In the genomic region with DNA sequence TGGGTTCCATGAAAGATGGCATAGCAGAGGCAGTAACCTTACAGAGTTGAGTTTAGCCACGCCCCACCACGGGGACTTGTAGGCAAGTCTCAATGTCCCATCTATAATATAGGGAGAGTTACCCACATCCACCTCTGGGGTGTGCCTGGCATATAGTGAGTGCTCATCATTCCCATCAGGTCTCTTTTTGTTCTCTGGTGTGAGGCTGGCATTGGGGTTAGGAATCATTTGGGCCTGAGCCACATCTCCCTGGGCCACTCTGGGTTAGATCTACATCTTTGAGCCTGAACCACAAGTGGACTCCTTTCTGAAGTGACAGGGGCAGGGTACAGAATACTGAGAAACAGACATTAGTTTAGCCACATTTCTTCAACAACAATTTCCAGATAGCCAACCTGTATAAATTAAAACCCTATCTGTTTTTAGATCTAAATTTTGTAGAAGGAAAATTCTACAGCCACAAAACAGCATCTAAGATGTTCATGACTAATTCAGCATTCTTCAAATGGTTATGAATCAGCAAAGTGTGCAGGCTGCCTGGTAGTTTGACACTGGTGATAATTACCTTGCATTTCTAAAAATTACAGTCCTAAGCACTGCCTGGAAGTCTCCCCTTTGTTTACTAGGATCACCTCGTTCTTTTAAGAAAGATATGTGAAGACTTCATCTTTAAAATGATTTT, we compare ENCODE assay signal across 8 cellular contexts. TPM values are rescaled to one million over a fixed set of nuclear protein-coding genes. Genes with fewer than 3 reads are reported as not detected.
DNase-seq lines count a peak whose midpoint lies in the region; ATAC-seq, FAIRE-seq and TF ChIP-seq lines count a peak whose summit lies in the region.

No MANE protein-coding gene starts in this region.

- CTCF ChIA-PET in activated CD4-positive, alpha-beta memory T cell treated with anti-CD3 and anti-CD28 coated beads for 36 hours (lab: Charles Lee): interaction anchor here (1.0 to 2.0 kb wide), 3 partner anchors 14 to 90 kb away, joined by 3 to 4 read pairs (median 4); no protein-coding TSS in a partner anchor

- H3K9me3 Mint-ChIP-seq in HFFc6 (no peaks in the 10 kb centered on the region), mesothelial cell of epicardium (no peaks in the 10 kb centered on the region)
- H3K9me3 Mint-ChIP-seq in activated CD4-positive, alpha-beta memory T cell treated with anti-CD3 and anti-CD28 coated beads for 36 hours: no peaks in the 10 kb centered on the region

- peak; percentile 37 for DNase-seq in Caki2 (ENCODE audit: low read depth)
- DNase-seq in HFFc6: peak; percentile 55
- DNase-seq in activated CD4-positive, alpha-beta memory T cell treated with anti-CD3 and anti-CD28 coated beads for 36 hours: peak; percentile 50
- DNase-seq in keratinocyte (ENCODE audit: low read depth, low spot score): no peak
- DNase-seq in mesothelial cell of epicardium (ENCODE audit: low spot score in 2 of 2, unreplicated experiment in 2 of 2): no peak
- no peak for DNase-seq in stimulated activated CD4-positive, alpha-beta T cell treated with anti-CD3 and anti-CD28 coated beads, Interleukin-12 subunit alpha, Interleukin-12 subunit beta, amount 100 ng/mL, for 4 hours
- no peak for DNase-seq in NCI-H146 (lab: John Stamatoyannopoulos, UW)

- H3K36me3 ChIP-seq in keratinocyte (ENCODE audit: control insufficient read depth in 2 of 2, extremely low read depth in 1 of 2, insufficient read depth in 2 of 2, low read length in 2 of 2): peaks cover 0 to 2% of the 10 kb centered on the region in 2 experiments

- H3K9ac ChIP-seq in keratinocyte (ENCODE audit: control insufficient read depth, extremely low read depth, insufficient read depth, low read length): no peak overlapping the region

- dilution Hi-C loops in keratinocyte (cut with MboI; ENCODE audit: extremely low pct_ligation_motif_present, low sequenced_read_pairs): no loop called here

- H3K36me3 Mint-ChIP-seq in HFFc6 (ENCODE audit: low read depth): peaks cover 4% of the 10 kb centered on the region; the same call in 1 of the 2 replicates
- H3K36me3 Mint-ChIP-seq in activated CD4-positive, alpha-beta memory T cell treated with anti-CD3 and anti-CD28 coated beads for 36 hours: no peaks in the 10 kb centered on the region
- H3K36me3 Mint-ChIP-seq in mesothelial cell of epicardium: peaks cover 6% of the 10 kb centered on the region

- H3K4me3 Mint-ChIP-seq in HFFc6: peak overlapping the region; percentile 76
- H3K4me3 Mint-ChIP-seq in activated CD4-positive, alpha-beta memory T cell treated with anti-CD3 and anti-CD28 coated beads for 36 hours: peak overlapping the region; percentile 42
- no peak overlapping the region for H3K4me3 Mint-ChIP-seq in mesothelial cell of epicardium

- intact Hi-C loops in activated CD4-positive, alpha-beta memory T cell treated with anti-CD3 and anti-CD28 coated beads for 36 hours (cut with micrococcal nuclease): loop anchor here (1.0 kb wide), 4 partner anchors 15 to 88 kb away; no protein-coding TSS in a partner anchor

- TF ChIP-seq CTCF in HFFc6 (IDR thresholded peaks at IDR 0.05) (no peak), keratinocyte (optimal IDR thresholded peaks at IDR 0.05 in 1 of 3, IDR thresholded peaks at IDR 0.05 in 1 of 3, conservative IDR thresholded peaks at IDR 0.05 in 1 of 3; ENCODE audit: extremely low read depth in 1 of 3, insufficient read depth in 2 of 3, low read length in 3 of 3) (no peak), mesothelial cell of epicardium (IDR thresholded peaks at IDR 0.05; ENCODE audit: unreplicated experiment) (no peak)

- no peaks in the 10 kb centered on the region for H3K27me3 Mint-ChIP-seq in HFFc6 (ENCODE audit: insufficient read depth)
- H3K27me3 Mint-ChIP-seq in activated CD4-positive, alpha-beta memory T cell treated with anti-CD3 and anti-CD28 coated beads for 36 hours: no peaks in the 10 kb centered on the region
- no peaks in the 10 kb centered on the region for H3K27me3 Mint-ChIP-seq in mesothelial cell of epicardium (ENCODE audit: low read depth)

- H4K20me1 ChIP-seq in keratinocyte (ENCODE audit: control insufficient read depth, extremely low read depth, insufficient read depth, low read length): no peaks in the 10 kb centered on the region

- no peak for ATAC-seq in HG02885 (IDR thresholded peaks at IDR 0.05; ENCODE audit: poor library complexity, unreplicated experiment)

- H3K9me1 ChIP-seq in keratinocyte (ENCODE audit: control insufficient read depth, extremely low read depth, insufficient read depth, low read length): no peaks in the 10 kb centered on the region

- H3K4me2 ChIP-seq in keratinocyte (ENCODE audit: control insufficient read depth, extremely low read depth, insufficient read depth, low read depth, low read length): no peak overlapping the region

- in situ Hi-C loops in Caki2 (cut with HindIII; ENCODE audit: low pct_unique_long_range_greater_than_20kb, low sequenced_read_pairs): no loop called here

- FAIRE-seq in keratinocyte (lab: Jason Lieb, UNC): peak; percentile 74

- H3K4me1 Mint-ChIP-seq in HFFc6 (ENCODE audit: low read depth) (peaks cover 42% of the 10 kb centered on the region), mesothelial cell of epicardium (peaks cover 12% of the 10 kb centered on the region)
- peaks cover 51% of the 10 kb centered on the region for H3K4me1 Mint-ChIP-seq in activated CD4-positive, alpha-beta memory T cell treated with anti-CD3 and anti-CD28 coated beads for 36 hours (ENCODE audit: low read depth)

- POLR2A ChIA-PET in activated CD4-positive, alpha-beta memory T cell treated with anti-CD3 and anti-CD28 coated beads for 36 hours (lab: Charles Lee): interaction anchor here (1.5 kb wide), 1 partner anchor 15 kb away, joined by 4 read pairs; no protein-coding TSS in a partner anchor

- peaks cover 15% of the 10 kb centered on the region for H3K4me1 ChIP-seq in keratinocyte (ENCODE audit: control insufficient read depth, extremely low read depth, insufficient read depth, low read length)

- no peaks in the 10 kb centered on the region for H3K9me3 ChIP-seq in keratinocyte (ENCODE audit: control insufficient read depth, low read depth, low read length)

- H3K79me2 ChIP-seq in keratinocyte (ENCODE audit: control insufficient read depth, insufficient read depth, low read length): no peaks in the 10 kb centered on the region

- H3K27me3 ChIP-seq in keratinocyte (ENCODE audit: control insufficient read depth, extremely low read depth, insufficient read depth, low read length): no peaks in the 10 kb centered on the region

- no peak overlapping the region for H2AFZ ChIP-seq in keratinocyte (ENCODE audit: control insufficient read depth, low read length)

- H3K27ac Mint-ChIP-seq in HFFc6: peak overlapping the region; percentile 80
- H3K27ac Mint-ChIP-seq in activated CD4-positive, alpha-beta memory T cell treated with anti-CD3 and anti-CD28 coated beads for 36 hours: peak overlapping the region; percentile 84
- no peak overlapping the region for H3K27ac Mint-ChIP-seq in mesothelial cell of epicardium

- no peak overlapping the region for H3K4me3 ChIP-seq in keratinocyte (ENCODE audit: control insufficient read depth in 2 of 3, extremely low read depth in 1 of 3, insufficient read depth in 2 of 3, low read depth in 1 of 3, low read length in 3 of 3)

- no peak overlapping the region for H3K27ac ChIP-seq in keratinocyte (ENCODE audit: control insufficient read depth, insufficient read depth, low read length)

RNA-seq across cellular contexts. Expression of gene RNF24, which starts 20.1 kb away (rescaled TPM):
- total RNA-seq in Caki2 (2014; rRNA removed; shearing (Covaris generic); ENCODE audit: low replicate concordance): 2.6 and 17.3 TPM in 2 replicates
- 10 to 100 TPM; 21.3 to 26.6 (median 24.7) TPM for total RNA-seq in HFFc6 (2021; fragmentation: NEBNext Ultra II Directional; extraction: Animal tissue kit (Norgen Biotek cat#: 25700))
- total RNA-seq in activated CD4-positive, alpha-beta memory T cell treated with anti-CD3 and anti-CD28 coated beads for 36 hours: 10 to 100 TPM in 1 of 2 experiments, 1 to 10 TPM in 1; 9.9 to 11.6 TPM
- polyA plus RNA-seq in keratinocyte: 3.9 to 7.8 TPM (median 5.5 TPM) in 3 replicates
- 2.0 TPM for polyA plus RNA-seq in keratinocyte (2011; ENCODE audit: low read depth)
- 5.9 and 6.7 TPM in 2 replicates for polyA plus RNA-seq in keratinocyte (2011; cell fraction: cytosol; rRNA removed)
- polyA plus RNA-seq in keratinocyte (2011; cell fraction: nucleus; rRNA removed): 8.1 and 10.0 TPM in 2 replicates
- 8.4 and 9.9 TPM in 2 replicates for polyA plus RNA-seq in keratinocyte (2012; ENCODE audit: low replicate concordance)
- polyA minus RNA-seq in keratinocyte: 4.0 to 9.7 TPM (median 6.9 TPM) in 3 replicates
- 5.6 TPM for polyA minus RNA-seq in keratinocyte (2011; cell fraction: cytosol; rRNA and poly(A)+ RNA removed)
- 5.9 and 10.4 TPM in 2 replicates for polyA minus RNA-seq in keratinocyte (2011; cell fraction: nucleus; rRNA and poly(A)+ RNA removed)
- total RNA-seq in mesothelial cell of epicardium: 45.5 to 50.6 TPM (median 47.0 TPM) in 3 replicates

Comparison
In these comparisons a context has a peak if more than half of its experiments do, and no peak if none do; other contexts are left out.
1. DNase-seq: peak in Caki2 (single experiment), HFFc6 (single experiment) and activated CD4-positive, alpha-beta memory T cell treated with anti-CD3 and anti-CD28 coated beads for 36 hours (single experiment); none in keratinocyte (single experiment), mesothelial cell of epicardium (0 of 2), stimulated activated CD4-positive, alpha-beta T cell treated with anti-CD3 and anti-CD28 coated beads, Interleukin-12 subunit alpha, Interleukin-12 subunit beta, amount 100 ng/mL, for 4 hours (single experiment) and NCI-H146 (single experiment).